In the genomic region with DNA sequence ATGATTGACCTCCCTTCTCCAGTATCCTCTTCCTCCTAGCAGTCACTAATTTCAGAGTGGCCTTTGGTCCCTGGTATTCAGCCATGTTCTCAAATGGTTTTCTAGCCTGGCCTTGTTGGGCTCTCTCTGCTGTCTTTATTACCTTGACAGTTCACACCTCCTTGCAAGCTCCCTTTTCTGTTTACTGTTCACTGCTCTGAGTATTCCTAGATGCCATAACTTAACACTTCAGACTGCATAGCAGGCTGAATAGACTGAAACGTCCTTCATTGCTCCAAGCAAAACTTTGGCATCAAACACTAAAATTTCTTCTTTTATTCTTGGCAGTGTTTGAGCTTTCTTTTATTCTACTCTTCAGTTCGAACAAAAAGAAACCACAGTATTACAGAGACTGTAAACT, we compare ENCODE assay signal across 15 cellular contexts. TPM values are rescaled to one million over a fixed set of nuclear protein-coding genes. Genes with fewer than 3 reads are reported as not detected.
DNase-seq lines count a peak whose midpoint lies in the region; ATAC-seq and TF ChIP-seq lines count a peak whose summit lies in the region.
"Had no signal": no experiment of that assay in that cellular context is flagged by ENCODE, and none has a peak within 500 bp of the region (broad histone marks: within the 10 kb centered on the region; RNA-seq: fewer than 3 reads in every experiment).

No MANE protein-coding gene starts in this region.

- intact Hi-C loops in Right ventricle myocardium superior (cut with DNase I), result no loop called here
- intact Hi-C loops in cardiac septum (cut with DNase I), result no loop called here
- intact Hi-C loops in heart right ventricle (cut with DNase I), result no loop called here
- intact Hi-C loops in left lung (cut with DNase I), result no loop called here

- H3K27me3 Mint-ChIP-seq in T-cell (peaks cover 14 to 17% of the 10 kb centered on the region in 2 donors), neural progenitor cell (ENCODE audit: insufficient read depth, low read depth) (no peaks in the 10 kb centered on the region)

- H3K4me3 Mint-ChIP-seq in T-cell (no peak overlapping the region), neural progenitor cell (no peak overlapping the region)
- H3K4me3 Mint-ChIP-seq: CD4-positive, CD25-positive, alpha-beta regulatory T cell; HFFc6 had no signal

- CTCF ChIA-PET in T-cell (lab: Charles Lee), result interaction anchor here in 1 of 2 donors (0.6 kb wide), 1 partner anchor 10 kb away, joined by 3 read pairs; no protein-coding TSS in a partner anchor

- peaks cover 1% of the 10 kb centered on the region for H4K20me1 ChIP-seq in neural progenitor cell (ENCODE audit: low read depth)
- H4K20me1 ChIP-seq: BLaER1 treated with 17β-estradiol and CSF1 and Interleukin-3, amounts not matched to agents 10 nM and 100 nM had no signal

- H3K36me3 ChIP-seq in heart right ventricle (peaks cover 0 to 23% (median 0%) of the 10 kb centered on the region in 9 donors), mesodermal cell (ENCODE audit: control insufficient read depth, insufficient read depth, low read length) (peaks cover 61% of the 10 kb centered on the region), left lung (no peaks in the 10 kb centered on the region), neural progenitor cell (no peaks in the 10 kb centered on the region)
- H3K36me3 ChIP-seq: BLaER1 treated with 17β-estradiol and CSF1 and Interleukin-3, amounts not matched to agents 10 nM and 100 nM had no signal

- H3K36me3 Mint-ChIP-seq in T-cell (no peaks in the 10 kb centered on the region), neural progenitor cell (peaks cover 28% of the 10 kb centered on the region)

- no peak overlapping the region for H3K9ac ChIP-seq in neural progenitor cell
- H3K9ac ChIP-seq: BLaER1 treated with 17β-estradiol and CSF1 and Interleukin-3, amounts not matched to agents 10 nM and 100 nM had no signal

- H3K4me2 ChIP-seq in neural progenitor cell, result no peak overlapping the region
- H3K4me2 ChIP-seq: BLaER1 treated with 17β-estradiol and CSF1 and Interleukin-3, amounts not matched to agents 10 nM and 100 nM had no signal

- H3K27ac ChIP-seq in heart right ventricle (peak overlapping the region in 7 of 10 donors; percentile 4 to 70 (median 46)), mesodermal cell (ENCODE audit: low read depth, low read length, severe bottlenecking) (peak overlapping the region; percentile 10), left lung (no peak overlapping the region), neural progenitor cell (no peak overlapping the region)
- H3K27ac ChIP-seq: BLaER1 treated with 17β-estradiol and CSF1 and Interleukin-3, amounts not matched to agents 10 nM and 100 nM; HL-60 had no signal

- H3K27me3 ChIP-seq in heart right ventricle (no peaks in the 10 kb centered on the region), left lung (no peaks in the 10 kb centered on the region), neural progenitor cell (no peaks in the 10 kb centered on the region)
- H3K27me3 ChIP-seq: BLaER1 treated with 17β-estradiol and CSF1 and Interleukin-3, amounts not matched to agents 10 nM and 100 nM had no signal

- TF ChIP-seq CTCF in heart right ventricle (IDR thresholded peaks at IDR 0.05) (no peak), left lung (IDR thresholded peaks at IDR 0.05) (no peak), neural progenitor cell (IDR thresholded peaks at IDR 0.05) (no peak)

- no peaks in the 10 kb centered on the region for H3K9me3 ChIP-seq in heart right ventricle
- H3K9me3 ChIP-seq in mesodermal cell (ENCODE audit: control insufficient read depth, low read length), result no peaks in the 10 kb centered on the region
- H3K9me3 ChIP-seq in left lung, result no peaks in the 10 kb centered on the region
- no peaks in the 10 kb centered on the region for H3K9me3 ChIP-seq in neural progenitor cell (ENCODE audit: low read depth)

- H3F3A ChIP-seq in neural progenitor cell (ENCODE audit: low read depth), result peaks cover 12% of the 10 kb centered on the region

- ATAC-seq in Right ventricle myocardium superior (ENCODE audit: poor library complexity), result peak; percentile 60
- ATAC-seq in heart right ventricle, result peak in 4 of 8 donors; percentile 16 to 55 (median 40)
- ATAC-seq in T-cell (replicated peaks in 1 of 4), result no peak
- no peak for ATAC-seq in left lung

- POLR2A ChIA-PET in T-cell (lab: Charles Lee), result interaction anchor here in 1 of 2 donors (0.6 kb wide), 1 partner anchor 14 kb away, joined by 3 read pairs; no protein-coding TSS in a partner anchor

- H3K4me1 ChIP-seq in heart right ventricle (peaks cover 0 to 13% (median 0%) of the 10 kb centered on the region in 9 donors), mesodermal cell (ENCODE audit: control insufficient read depth, insufficient read depth, low read length, poor library complexity, severe bottlenecking) (peaks cover 18% of the 10 kb centered on the region), left lung (no peaks in the 10 kb centered on the region), neural progenitor cell (no peaks in the 10 kb centered on the region)

- no peaks in the 10 kb centered on the region for H3K9me3 Mint-ChIP-seq in T-cell
- H3K9me3 Mint-ChIP-seq in neural progenitor cell, result no peaks in the 10 kb centered on the region
- H3K9me3 Mint-ChIP-seq: HFFc6 had no signal

- H3K27ac Mint-ChIP-seq in T-cell (no peak overlapping the region), neural progenitor cell (no peak overlapping the region)
- H3K27ac Mint-ChIP-seq: CD4-positive, CD25-positive, alpha-beta regulatory T cell; HFFc6 had no signal

- H3K4me3 ChIP-seq in heart right ventricle (no peak overlapping the region), mesodermal cell (ENCODE audit: extremely low read depth, insufficient read depth, low read length, poor library complexity, severe bottlenecking) (no peak overlapping the region), left lung (no peak overlapping the region), neural progenitor cell (no peak overlapping the region)
- H3K4me3 ChIP-seq: BLaER1 treated with 17β-estradiol and CSF1 and Interleukin-3, amounts not matched to agents 10 nM and 100 nM had no signal

- H3K4me1 Mint-ChIP-seq in T-cell, result no peaks in the 10 kb centered on the region
- H3K4me1 Mint-ChIP-seq in neural progenitor cell, result peaks cover 5% of the 10 kb centered on the region
- H3K4me1 Mint-ChIP-seq: CD4-positive, CD25-positive, alpha-beta regulatory T cell had no signal

- H3K79me2 ChIP-seq in neural progenitor cell (ENCODE audit: low read depth), result peaks cover 21% of the 10 kb centered on the region

- DNase-seq in Right ventricle myocardium superior (no peak), cardiac septum (ENCODE audit: low spot score) (no peak), heart right ventricle (no peak), T-cell (no peak), left lung (no peak), neural progenitor cell (ENCODE audit: low spot score) (no peak)
- DNase-seq: ACHN; CD4-positive, CD25-positive, alpha-beta regulatory T cell; DMS53; GF-D8; HCEC 1CT; HFFc6 had no signal

- H2AFZ ChIP-seq in neural progenitor cell (replicated peaks), result no peak overlapping the region

- 38 to 40% methylated on average over 2 of the region's 2 CpGs for WGBS in heart right ventricle, 2 donors
- 71 to 100% methylated on average over 1 of the region's 2 CpGs for WGBS in mesodermal cell (ENCODE audit: insufficient coverage in 2 of 2), 2 experiments

RNA-seq across cellular contexts. Expression of a gene that starts 49.7 kb away (rescaled TPM):
- 2.5 TPM for total RNA-seq in Right ventricle myocardium superior
- 0.11 TPM for total RNA-seq in cardiac septum
- total RNA-seq in heart right ventricle, result 10 to 100 TPM in 1 of 10 donors, 1 to 10 TPM in 3, under 1 TPM in 6; 0.65 to 13.6 (median 0.87) TPM
- polyA plus RNA-seq in heart right ventricle, result 1 to 10 TPM; 2.3 to 3.6 TPM
- 0.66 TPM for polyA plus RNA-seq in mesodermal cell (2013, experiment 1 of 2)
- polyA plus RNA-seq in mesodermal cell (2013, experiment 2 of 2), result 0.25 TPM
- not detected for total RNA-seq in T-cell
- total RNA-seq in left lung, result under 1 TPM; 0.26 to 0.50 TPM
- 0.37 and 0.88 TPM in 2 replicates for total RNA-seq in neural progenitor cell (ENCODE audit: low replicate concordance)
- total RNA-seq: CD4-positive, CD25-positive, alpha-beta regulatory T cell; HFFc6 had no signal

Comparison
In these comparisons a context has a peak if more than half of its experiments do, and no peak if none do; other contexts are left out.
1. H3K27ac ChIP-seq: peak in heart right ventricle (7 of 10) and mesodermal cell (single experiment); none in left lung (0 of 2) and neural progenitor cell (single experiment).